In the genomic region with DNA sequence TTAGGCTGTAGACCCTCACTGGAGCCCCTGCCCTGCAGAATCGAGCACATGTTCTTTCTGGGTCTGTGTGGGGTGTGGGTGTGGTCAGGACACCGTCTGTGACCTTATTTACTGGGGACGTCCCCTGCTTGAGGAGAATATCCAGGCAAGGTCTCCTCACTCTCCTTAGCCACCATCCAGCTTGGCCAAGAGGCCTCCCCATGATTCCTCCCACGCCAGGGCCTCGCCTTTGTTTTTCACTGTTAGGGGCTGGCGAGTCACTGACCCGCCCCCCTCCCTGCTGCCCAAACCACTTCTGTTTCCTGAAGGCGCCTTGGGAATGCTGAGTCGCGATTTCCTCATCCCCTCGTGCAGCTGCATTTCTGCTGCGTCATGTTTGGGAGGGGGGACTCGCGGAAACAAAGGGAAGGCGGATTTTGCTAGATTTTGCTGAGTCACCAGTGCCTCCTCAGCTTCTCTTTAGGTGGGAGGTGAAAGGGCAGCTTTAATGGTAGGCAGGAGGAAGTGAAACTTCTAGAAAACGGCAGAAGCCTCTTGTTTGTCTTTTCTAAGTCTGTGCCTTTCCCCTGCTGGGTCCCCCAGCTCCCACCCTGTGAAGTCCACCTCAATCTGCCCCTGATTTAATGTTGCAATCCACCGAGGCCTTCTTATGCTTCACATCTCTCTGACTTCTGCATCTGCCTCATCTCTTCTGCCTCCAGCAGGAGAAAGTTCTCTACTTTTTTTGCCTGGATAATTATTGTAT, we compare ENCODE assay signal across 9 cellular contexts. TPM values are rescaled to one million over a fixed set of nuclear protein-coding genes. Genes with fewer than 3 reads are reported as not detected.
A peak's percentile ranks its signal among the peaks of the same experiment; 100 is the strongest.
DNase-seq lines count a peak whose midpoint lies in the region; ATAC-seq, FAIRE-seq and TF ChIP-seq lines count a peak whose summit lies in the region.
"Had no signal": no experiment of that assay in that cellular context is flagged by ENCODE, and none has a peak within 500 bp of the region (broad histone marks: within the 10 kb centered on the region; RNA-seq: fewer than 3 reads in every experiment).

No MANE protein-coding gene starts in this region.

- no peak overlapping the region; the same call in 1 of the 2 replicates for H3K4me3 ChIP-seq in K562
- no peak overlapping the region for H3K4me3 ChIP-seq in psoas muscle
- no peak overlapping the region for H3K4me3 ChIP-seq in effector memory CD4-positive, alpha-beta T cell (ENCODE audit: insufficient read depth, low read depth, low read length, poor library complexity, severe bottlenecking)

- peak overlapping the region; percentile 83 for H3K27ac Mint-ChIP-seq in Calu3 (ENCODE audit: unreplicated experiment)

- peaks cover 36% of the 10 kb centered on the region for H3K36me3 Mint-ChIP-seq in Calu3 (ENCODE audit: insufficient read depth, unreplicated experiment)

- intact Hi-C loops in Calu3 (cut with micrococcal nuclease; ENCODE audit: unreplicated experiment) (no loop called here), K562 (cut with micrococcal nuclease) (no loop called here), psoas muscle (cut with DNase I) (no loop called here)

- 5% methylated on average over 12 of the region's 17 CpGs for WGBS in K562 (ENCODE audit: insufficient coverage, low coverage, missing lambda C conversion rate)
- 15 to 25% (median 22%) methylated on average over 17 of the region's 17 CpGs for WGBS in psoas muscle, 3 donors

- BruUV-seq in Calu3 (replicated peaks; lab: Mats Ljungman, UMichigan) = no TSS peak
- no TSS peak for BruUV-seq in K562 (replicated peaks; lab: Mats Ljungman, UMichigan)

- TF ChIP-seq CTCF in Calu3 (IDR thresholded peaks at IDR 0.05; ENCODE audit: unreplicated experiment) (no peak), K562 (IDR thresholded peaks at IDR 0.05 in 2 of 3, conservative IDR thresholded peaks at IDR 0.05 in 1 of 3; ENCODE audit: insufficient read depth in 2 of 3, low read depth in 1 of 3, low read length in 3 of 3) (no peak), psoas muscle (IDR thresholded peaks at IDR 0.05) (no peak)

- no peak for TF ChIP-seq RAD21 in K562 (CRISPR knock-in tag; conservative IDR thresholded peaks at IDR 0.05 in 1 of 2, IDR thresholded peaks at IDR 0.05 in 1 of 2)

- H3K4me1 Mint-ChIP-seq in Calu3 (ENCODE audit: low read depth, unreplicated experiment) = peaks cover 50% of the 10 kb centered on the region

- H3K36me3 ChIP-seq in K562 (ENCODE audit: control insufficient read depth, insufficient read depth, low read length) = no peaks in the 10 kb centered on the region
- no peaks in the 10 kb centered on the region for H3K36me3 ChIP-seq in psoas muscle (ENCODE audit: insufficient read depth in 1 of 2, low read depth in 1 of 2)
- H3K36me3 ChIP-seq in effector memory CD4-positive, alpha-beta T cell (ENCODE audit: control insufficient read depth, insufficient read depth, low read length) = no peaks in the 10 kb centered on the region

- peak overlapping the region; percentile 82 for H3K4me2 ChIP-seq in K562 (ENCODE audit: insufficient read depth, low read length)

- H4K20me1 ChIP-seq in K562 (replicated peaks; ENCODE audit: control insufficient read depth, insufficient read depth, low read length) = no peaks in the 10 kb centered on the region

- H3K9me1 ChIP-seq in K562 (ENCODE audit: control insufficient read depth, insufficient read depth, low read length) = no peaks in the 10 kb centered on the region

- CTCF ChIA-PET in Calu3 (lab: Charles Lee) (interaction anchor here (0.7 kb wide), 1 partner anchor 21 kb away, joined by 3 read pairs; no protein-coding TSS in a partner anchor), K562 (lab: Yijun Ruan, JAX; ENCODE audit: low intra/inter-chr PET ratio) (no interaction called here)

- peak overlapping the region; percentile 11 to 78; a peak in 3 of 4 replicates for H3K9ac ChIP-seq in K562 (ENCODE audit: insufficient read depth in 1 of 2, low read depth in 2 of 2, low read length in 2 of 2)

- no peaks in the 10 kb centered on the region for H3K9me3 ChIP-seq in K562 (replicated peaks; ENCODE audit: control insufficient read depth, insufficient read depth, low read depth, low read length)
- no peaks in the 10 kb centered on the region for H3K9me3 ChIP-seq in psoas muscle
- no peaks in the 10 kb centered on the region for H3K9me3 ChIP-seq in effector memory CD4-positive, alpha-beta T cell (ENCODE audit: control insufficient read depth, low read length)

- H3K27me3 ChIP-seq in K562 (ENCODE audit: control insufficient read depth in 2 of 2, insufficient read depth in 2 of 2, low read length in 2 of 2) (no peaks in the 10 kb centered on the region), psoas muscle (ENCODE audit: insufficient read depth in 3 of 3, low read length in 2 of 3) (no peaks in the 10 kb centered on the region)
- no peaks in the 10 kb centered on the region for H3K27me3 ChIP-seq in effector memory CD4-positive, alpha-beta T cell (replicated peaks; ENCODE audit: control insufficient read depth, insufficient read depth, low read length, poor library complexity, severe bottlenecking)

- DNase-seq in Calu3 = peak; percentile 90
- DNase-seq in HT-29 (ENCODE audit: low spot score) = peak; percentile 81
- peak; percentile 98 for DNase-seq in RKO (ENCODE audit: low spot score)
- peak; percentile 85 to 95 (median 87) for DNase-seq in K562 (ENCODE audit: extremely low read depth in 1 of 4, low spot score in 3 of 4)
- DNase-seq in hippocampal formation (lab: John Stamatoyannopoulos, UW) = peak; percentile 76 to 78
- DNase-seq in psoas muscle = peak; percentile 92 to 95
- DNase-seq in effector memory CD4-positive, alpha-beta T cell = no peak

- no peaks in the 10 kb centered on the region for H3K9me3 Mint-ChIP-seq in Calu3 (ENCODE audit: low read depth, unreplicated experiment)
- H3K9me3 Mint-ChIP-seq: central memory CD8-positive, alpha-beta T cell had no signal

- peak overlapping the region; percentile 97 for H3K27ac ChIP-seq in K562 (ENCODE audit: extremely low read depth, low read depth, low read length)
- peak overlapping the region; percentile 83 for H3K27ac ChIP-seq in psoas muscle
- H3K27ac ChIP-seq in effector memory CD4-positive, alpha-beta T cell (ENCODE audit: insufficient read depth, low read length, poor library complexity, severe bottlenecking) = no peak overlapping the region

- H3K79me2 ChIP-seq in K562 (ENCODE audit: control insufficient read depth, insufficient read depth, low read length) = no peaks in the 10 kb centered on the region

- TF ChIP-seq EP300 in K562 (IDR thresholded peaks at IDR 0.05; ENCODE audit: low read length) = peak; percentile 84

- peak; percentile 51; the same call in 1 of the 2 replicates for TF ChIP-seq POLR2A in K562 (conservative IDR thresholded peaks at IDR 0.05)

- in situ Hi-C loops in K562 (cut with MboI) = no loop called here

- no peaks in the 10 kb centered on the region for H3K27me3 Mint-ChIP-seq in Calu3 (ENCODE audit: unreplicated experiment)

- H3K4me1 ChIP-seq in K562 (replicated peaks in 1 of 2; ENCODE audit: control insufficient read depth in 2 of 2, insufficient read depth in 2 of 2, low read length in 2 of 2) (peaks cover 20 to 32% of the 10 kb centered on the region in 2 experiments), psoas muscle (peaks cover 27% of the 10 kb centered on the region)
- peaks cover 14% of the 10 kb centered on the region for H3K4me1 ChIP-seq in effector memory CD4-positive, alpha-beta T cell (ENCODE audit: control insufficient read depth, insufficient read depth, low read length, poor library complexity, severe bottlenecking)

- H2AFZ ChIP-seq in K562 (ENCODE audit: low read depth, low read length) = peak overlapping the region; percentile 94

- ATAC-seq in GM19452 (IDR thresholded peaks at IDR 0.05; ENCODE audit: unreplicated experiment) = peak; percentile 42
- peak; percentile 76 for ATAC-seq in K562
- peak; percentile 12 to 39 (median 26) for ATAC-seq in psoas muscle

- H3K4me3 Mint-ChIP-seq in Calu3 (ENCODE audit: low read depth, unreplicated experiment) = peak overlapping the region; percentile 59
- H3K4me3 Mint-ChIP-seq: central memory CD8-positive, alpha-beta T cell had no signal

- POLR2A ChIA-PET in K562 (lab: Yijun Ruan, JAX) = interaction anchor here (0.6 to 1.2 kb wide), 5 partner anchors 22 to 160 kb away, joined by 3 read pairs; no protein-coding TSS in a partner anchor

- FAIRE-seq in K562 (lab: Jason Lieb, UNC) = peak; percentile 99

RNA-seq across cellular contexts. Expression of gene HMOX1, which starts 4.0 kb away (rescaled TPM):
- total RNA-seq in Calu3 (2022) (0.73 and 0.85 TPM in 2 replicates), K562 (2014; rRNA removed) (not detected in 2 replicates), K562 (2014; rRNA removed; fragmentation: Illumina TruSeq; extraction: Trizol) (not detected in 2 replicates), K562 (2015; rRNA removed; fragmentation: Illumina TruSeq; extraction: Trizol) (not detected in 2 replicates), K562 (2021) (0.20 TPM in 1 of 2 replicates, not detected in the other), psoas muscle (100 to 1,000 TPM in 1 of 4 donors, 10 to 100 TPM in 3; 23.7 to 238 (median 50.5) TPM)
- 14.9 and 21.6 TPM in 2 replicates for total RNA-seq in HT-29 (2014; rRNA removed; shearing (Covaris generic))
- total RNA-seq in K562 (2011; cell fraction: chromatin; rRNA removed; ENCODE audit: low replicate concordance) = not detected in 2 replicates
- not detected in 2 replicates for total RNA-seq in K562 (2011; cell fraction: nucleolus; rRNA removed)
- not detected in 2 replicates for total RNA-seq in K562 (2011; cell fraction: nucleoplasm; rRNA removed)
- polyA plus RNA-seq in K562 (2011; rRNA removed) (0.05 TPM in 1 of 2 replicates, not detected in the other), K562 (2014; fragmentation: Illumina TruSeq; extraction: Trizol) (not detected in 2 replicates), K562 (2014; fragmentation: Nextera tagmentation; extraction: Ambion mirVana) (not detected), K562 (2014; rRNA removed) (not detected in 2 replicates), psoas muscle (100 to 1,000 TPM in 2 of 3 donors, 10 to 100 TPM in 1; 20.5 to 249 (median 167) TPM)
- 0.04 and 0.21 TPM in 2 replicates for polyA plus RNA-seq in K562 (2011; cell fraction: cytosol; rRNA removed)
- polyA plus RNA-seq in K562 (2011; cell fraction: nucleus; rRNA removed) = not detected in 2 replicates
- polyA plus RNA-seq in K562 (2012) = not detected in 2 replicates
- not detected in 2 replicates for polyA minus RNA-seq in K562 (2011; rRNA and poly(A)+ RNA removed)
- polyA minus RNA-seq in K562 (2011; cell fraction: cytosol; rRNA and poly(A)+ RNA removed) = not detected in 2 replicates
- not detected in 2 replicates for polyA minus RNA-seq in K562 (2011; cell fraction: nucleus; rRNA and poly(A)+ RNA removed)

RNA-seq across cellular contexts. Expression of gene MCM5, which starts 23.0 kb away (rescaled TPM):
- total RNA-seq in Calu3 (2022) (88.4 and 93.0 TPM in 2 replicates), K562 (2014; rRNA removed) (102 and 119 TPM in 2 replicates), K562 (2014; rRNA removed; fragmentation: Illumina TruSeq; extraction: Trizol) (35.3 and 53.6 TPM in 2 replicates), K562 (2015; rRNA removed; fragmentation: Illumina TruSeq; extraction: Trizol) (64.2 and 66.9 TPM in 2 replicates), K562 (2021) (173 and 180 TPM in 2 replicates), psoas muscle (10 to 100 TPM in 3 of 4 donors, 1 to 10 TPM in 1; 9.1 to 13.6 (median 10.9) TPM)
- 154 and 155 TPM in 2 replicates for total RNA-seq in HT-29 (2014; rRNA removed; shearing (Covaris generic))
- 102 and 198 TPM in 2 replicates for total RNA-seq in K562 (2011; cell fraction: chromatin; rRNA removed; ENCODE audit: low replicate concordance)
- 132 and 145 TPM in 2 replicates for total RNA-seq in K562 (2011; cell fraction: nucleolus; rRNA removed)
- 131 and 138 TPM in 2 replicates for total RNA-seq in K562 (2011; cell fraction: nucleoplasm; rRNA removed)
- polyA plus RNA-seq in K562 (2011; rRNA removed) (66.1 and 116 TPM in 2 replicates), K562 (2014; fragmentation: Illumina TruSeq; extraction: Trizol) (65.1 and 91.4 TPM in 2 replicates), K562 (2014; fragmentation: Nextera tagmentation; extraction: Ambion mirVana) (10 to 100 TPM in 1 of 2 experiments, 1 to 10 TPM in 1; 5.6 to 11.8 TPM), K562 (2014; rRNA removed) (72.4 and 73.5 TPM in 2 replicates), psoas muscle (1 to 10 TPM; 6.4 to 7.3 (median 6.9) TPM)
- 55.6 and 87.5 TPM in 2 replicates for polyA plus RNA-seq in K562 (2011; cell fraction: cytosol; rRNA removed)
- polyA plus RNA-seq in K562 (2011; cell fraction: nucleus; rRNA removed) = 193 and 217 TPM in 2 replicates
- polyA plus RNA-seq in K562 (2012) = 118 and 169 TPM in 2 replicates
- 76.7 and 97.6 TPM in 2 replicates for polyA minus RNA-seq in K562 (2011; rRNA and poly(A)+ RNA removed)
- polyA minus RNA-seq in K562 (2011; cell fraction: cytosol; rRNA and poly(A)+ RNA removed) = 111 and 112 TPM in 2 replicates
- polyA minus RNA-seq in K562 (2011; cell fraction: nucleus; rRNA and poly(A)+ RNA removed) = 71.9 and 112 TPM in 2 replicates

Comparison
In these comparisons a context has a peak if more than half of its experiments do, and no peak if none do; other contexts are left out.
1. DNase-seq: peak in Calu3 (single experiment), HT-29 (single experiment), RKO (single experiment), K562 (4 of 4), hippocampal formation (2 of 2) and psoas muscle (2 of 2); none in effector memory CD4-positive, alpha-beta T cell (0 of 3).
2. ATAC-seq: peak in every context shown above with its lines; median percentile 76 in K562; 42 in GM19452; 26 in psoas muscle.